ENCODE assay signal across 2 cellular contexts in the genomic region with DNA sequence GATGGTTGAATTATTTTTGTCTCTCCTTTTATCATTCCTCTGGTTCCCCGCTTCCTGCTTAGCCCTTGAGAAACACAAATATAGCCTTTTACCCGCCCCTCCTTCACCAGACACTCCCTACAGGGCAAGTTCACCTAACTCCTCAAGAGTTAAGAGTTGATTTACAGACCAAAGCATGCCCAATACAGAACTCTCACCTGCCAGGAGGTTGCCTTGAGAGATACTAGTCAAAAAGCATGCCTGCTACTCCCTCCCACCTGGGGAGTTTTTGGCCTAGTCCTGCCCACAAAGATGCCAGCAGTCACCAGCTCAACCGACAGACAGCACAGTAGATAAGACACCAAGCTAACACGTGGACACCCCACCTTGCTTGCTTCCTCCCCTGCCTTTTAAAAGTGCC.
TF ChIP-seq lines count a peak whose summit lies in the region.

No MANE protein-coding gene starts in this region.

TF ChIP-seq in GM12891, 5 proteins besides CTCF, POLR2A, EP300 and RAD21:
- TF ChIP-seq TAF1 (IDR thresholded peaks at IDR 0.05; ENCODE audit: low read depth, low read length) (no peak), POLR2AphosphoS5 (IDR thresholded peaks at IDR 0.05; ENCODE audit: low read depth, low read length) (no peak), SPI1 (IDR thresholded peaks at IDR 0.05; ENCODE audit: low read depth, low read length) (no peak), PAX5 (IDR thresholded peaks at IDR 0.05; ENCODE audit: insufficient read depth, low read length, severe bottlenecking) (no peak), POU2F2 (IDR thresholded peaks at IDR 0.05; ENCODE audit: low read depth, low read length) (no peak)
TF ChIP-seq in GM12891: peak in this region for 0.

TF ChIP-seq in GM12878, 131 proteins besides CTCF, POLR2A, EP300 and RAD21:
- TF ChIP-seq SUZ12 (IDR thresholded peaks at IDR 0.05; ENCODE audit: unreplicated experiment) = no peak
- TF ChIP-seq MXI1 (IDR thresholded peaks at IDR 0.05; ENCODE audit: low read depth, low read length) = 0 out of 2 replicates have a peak, but pooled peaks have one; percentile 35
- TF ChIP-seq, protein P1, sequence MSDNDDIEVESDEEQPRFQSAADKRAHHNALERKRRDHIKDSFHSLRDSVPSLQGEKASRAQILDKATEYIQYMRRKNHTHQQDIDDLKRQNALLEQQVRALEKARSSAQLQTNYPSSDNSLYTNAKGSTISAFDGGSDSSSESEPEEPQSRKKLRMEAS (IDR thresholded peaks at IDR 0.05; ENCODE audit: low read depth, low read length) = no peak
TF ChIP-seq in GM12878: peak in this region for 1.
